ENCODE assay signal across 8 cellular contexts in the genomic region with DNA sequence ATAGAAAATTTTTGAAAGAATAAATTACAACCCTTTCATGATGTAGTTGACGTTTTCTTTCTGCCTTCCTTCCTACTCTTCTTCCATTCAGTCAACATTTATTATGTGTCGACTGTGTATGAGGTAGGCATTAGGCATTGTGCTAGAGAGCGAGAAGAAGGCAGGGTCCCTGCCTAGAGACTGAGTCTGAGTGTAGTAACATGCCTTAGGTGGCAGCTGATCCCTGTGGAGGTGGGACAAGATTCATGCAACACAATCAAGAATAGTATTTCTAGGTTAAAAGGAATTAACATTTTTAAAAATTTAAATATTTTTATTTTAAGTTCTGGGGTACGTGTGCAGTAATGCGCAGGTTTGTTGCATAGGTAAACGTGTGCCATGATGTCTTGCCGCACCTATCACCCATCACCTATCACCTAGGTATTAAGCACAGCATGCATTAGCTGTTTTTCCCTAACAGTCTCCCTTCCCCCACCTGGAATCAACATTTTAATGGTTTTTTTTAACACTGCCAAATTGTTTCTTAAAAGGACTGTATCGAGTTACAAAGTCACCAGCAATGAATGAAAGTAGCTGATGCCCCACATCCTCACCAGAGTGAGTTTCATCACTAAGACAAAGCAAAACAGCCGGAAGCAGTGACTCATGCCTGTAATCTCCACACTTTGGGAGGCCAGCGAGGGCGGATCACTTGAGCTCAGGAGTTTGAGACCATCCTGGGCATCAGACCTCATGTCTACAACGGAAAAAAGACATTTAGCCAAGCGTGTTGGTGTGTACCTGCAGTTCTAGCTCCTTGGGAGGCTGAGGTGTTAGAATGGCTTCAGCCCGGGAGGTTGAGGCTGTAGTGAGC.
DNase-seq lines count a peak whose midpoint lies in the region; ATAC-seq and TF ChIP-seq lines count a peak whose summit lies in the region.

No MANE protein-coding gene starts in this region.

- in situ Hi-C loops in GM13977 (cut with MboI; ENCODE audit: low pct_unique_long_range_greater_than_20kb, low sequenced_read_pairs, unreplicated experiment) = no loop called here

- no peak for ATAC-seq in HG03469 (IDR thresholded peaks at IDR 0.05; ENCODE audit: unreplicated experiment)

- DNase-seq in NCI-H82 (lab: John Stamatoyannopoulos, UW) (peak; percentile 4), NCI-H82 treated with DMSO at 0.1 percent for 48 hours (lab: John Stamatoyannopoulos, UW; ENCODE audit: unreplicated experiment) (no peak), NCI-H510A (lab: John Stamatoyannopoulos, UW) (peak; percentile 37), iris pigment epithelial cell (ENCODE audit: low read depth) (peak; percentile 97), GM13977 (ENCODE audit: low spot score) (no peak), middle frontal gyrus (ENCODE audit: extremely low spot score, low spot score) (no peak)
- DNase-seq in activated effector memory CD4-positive, alpha-beta T cell treated with Interleukin-2 at 50 U/mL for 16 hours = peak; percentile 18

- TF ChIP-seq CTCF in GM13977 (IDR thresholded peaks at IDR 0.05; ENCODE audit: extremely low read depth, insufficient read depth, missing control alignments) = no peak

Comparison
In these comparisons a context has a peak if more than half of its experiments do, and no peak if none do; other contexts are left out.
1. DNase-seq: peak in NCI-H82 (single experiment), NCI-H510A (single experiment), activated effector memory CD4-positive, alpha-beta T cell treated with Interleukin-2 at 50 U/mL for 16 hours (single experiment) and iris pigment epithelial cell (single experiment); none in NCI-H82 treated with DMSO at 0.1 percent for 48 hours (single experiment), GM13977 (single experiment) and middle frontal gyrus (single experiment).